17 cellular contexts compared by ENCODE assay signal in the genomic region with DNA sequence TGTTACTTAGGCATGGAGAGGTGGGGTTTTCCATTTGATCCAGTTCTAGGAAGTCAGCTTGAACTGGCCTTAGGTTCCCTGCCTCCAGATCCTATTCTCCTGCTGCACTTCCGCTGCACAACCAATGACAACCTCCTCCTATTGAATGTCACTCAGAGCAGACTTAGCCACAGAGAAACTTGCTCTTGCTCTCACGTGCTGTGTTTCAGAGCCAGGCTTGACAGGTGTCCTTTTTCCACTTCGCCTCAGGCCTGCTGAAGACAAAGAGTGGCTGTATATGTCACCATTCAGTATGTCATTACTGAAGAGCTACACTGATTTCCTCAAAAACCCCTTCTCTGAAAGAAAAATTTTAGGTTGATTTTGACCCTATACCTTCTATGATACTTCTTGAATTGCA.
DNase-seq lines count a peak whose midpoint lies in the region; TF ChIP-seq lines count a peak whose summit lies in the region.
"Had no signal": no experiment of that assay in that cellular context is flagged by ENCODE, and none has a peak within 500 bp of the region (broad histone marks: within the 10 kb centered on the region; RNA-seq: fewer than 3 reads in every experiment).

No MANE protein-coding gene starts in this region.

- TF ChIP-seq POLR2A in breast epithelium (IDR thresholded peaks at IDR 0.05): no peak

- no peak overlapping the region for H4K91ac ChIP-seq in mesenchymal stem cell (ENCODE audit: low read length)

- no peak overlapping the region for H2BK120ac ChIP-seq in mesenchymal stem cell (ENCODE audit: low read depth, low read length)

- H4K8ac ChIP-seq in mesenchymal stem cell (ENCODE audit: low read length): peak overlapping the region; percentile 77

- no peak overlapping the region for H3K4ac ChIP-seq in mesenchymal stem cell (ENCODE audit: low read depth in 1 of 2, low read length in 2 of 2)

- H3K4me1 ChIP-seq in mesenchymal stem cell (ENCODE audit: control insufficient read depth, insufficient read depth, low read depth, low read length) (no peaks in the 10 kb centered on the region), breast epithelium (no peaks in the 10 kb centered on the region)

- H3K4me2 ChIP-seq in mesenchymal stem cell (ENCODE audit: low read length, poor library complexity, severe bottlenecking): no peak overlapping the region
- H3K4me2 ChIP-seq: KMS-11 had no signal

- H3K4me3 ChIP-seq in mesenchymal stem cell (ENCODE audit: insufficient read depth in 1 of 2, low read depth in 1 of 2, low read length in 2 of 2) (no peak overlapping the region), breast epithelium (no peak overlapping the region), brain microvascular endothelial cell (ENCODE audit: low read depth, low read length) (no peak overlapping the region)

- no peak overlapping the region for H3K18ac ChIP-seq in mesenchymal stem cell (ENCODE audit: low read depth in 1 of 2, low read length in 2 of 2)

- H3K14ac ChIP-seq in mesenchymal stem cell (ENCODE audit: low read length in 2 of 2): no peak overlapping the region

- no peak overlapping the region for H2AK5ac ChIP-seq in mesenchymal stem cell (ENCODE audit: low read length, severe bottlenecking)

- H2BK5ac ChIP-seq in mesenchymal stem cell (ENCODE audit: low read depth, low read length, poor library complexity, severe bottlenecking): no peak overlapping the region

- H3K9me3 ChIP-seq in mesenchymal stem cell (ENCODE audit: control insufficient read depth, low read length): peaks cover 5% of the 10 kb centered on the region
- no peaks in the 10 kb centered on the region for H3K9me3 ChIP-seq in breast epithelium

- intact Hi-C loops in breast epithelium (cut with DNase I; ENCODE audit: low total_unique reads): no loop called here

- no peaks in the 10 kb centered on the region for H3K79me1 ChIP-seq in mesenchymal stem cell (replicated peaks; ENCODE audit: low read length, poor library complexity, severe bottlenecking)

- in situ Hi-C loops in brain microvascular endothelial cell (cut with HindIII; ENCODE audit: low pct_ligation_motif_present, low sequenced_read_pairs): no loop called here

- H3K27me3 ChIP-seq in mesenchymal stem cell (ENCODE audit: control insufficient read depth in 1 of 2, insufficient read depth in 1 of 2, low read length in 2 of 2): no peaks in the 10 kb centered on the region
- H3K27me3 ChIP-seq in breast epithelium: no peaks in the 10 kb centered on the region
- no peaks in the 10 kb centered on the region for H3K27me3 ChIP-seq in brain microvascular endothelial cell (replicated peaks)

- H3K27ac ChIP-seq in mesenchymal stem cell (ENCODE audit: low read length, poor library complexity, severe bottlenecking) (no peak overlapping the region), breast epithelium (no peak overlapping the region), brain microvascular endothelial cell (no peak overlapping the region)
- H3K27ac ChIP-seq: KMS-11 had no signal

- DNase-seq in NCI-H2171 treated with DMSO at 0.1 percent for 48 hours (lab: John Stamatoyannopoulos, UW) (peak; percentile 10), NCI-H2171 (lab: John Stamatoyannopoulos, UW) (no peak), RPMI8226 (peak; percentile 62), mesenchymal stem cell (no peak), breast epithelium (ENCODE audit: low spot score in 2 of 2) (no peak), brain microvascular endothelial cell (no peak), NCI-H146 treated with DMSO at 0.1 percent for 48 hours (lab: John Stamatoyannopoulos, UW; ENCODE audit: unreplicated experiment) (no peak)
- DNase-seq: DMS153, DND-41, HCEC 1CT, MM.1S, NCI-H1694 treated with DMSO at 0.1 percent for 48 hours, NCI-H2081, NCI-H345, NCI-H524, NCI-H748 treated with DMSO at 0.1 percent for 48 hours had no signal

- 100% methylated on average over 3 of the region's 3 CpGs for WGBS in mesenchymal stem cell

- TF ChIP-seq CTCF in breast epithelium (IDR thresholded peaks at IDR 0.05): no peak
- TF ChIP-seq CTCF in brain microvascular endothelial cell (IDR thresholded peaks at IDR 0.05; ENCODE audit: low read depth, low read length, missing control alignments): no peak

- no peak overlapping the region for H3K23ac ChIP-seq in mesenchymal stem cell (ENCODE audit: low read length in 2 of 2)

- H3K36me3 ChIP-seq in mesenchymal stem cell (ENCODE audit: control insufficient read depth in 1 of 2, insufficient read depth in 2 of 2, low read depth in 1 of 2, low read length in 2 of 2) (no peaks in the 10 kb centered on the region), breast epithelium (no peaks in the 10 kb centered on the region), brain microvascular endothelial cell (replicated peaks) (no peaks in the 10 kb centered on the region)

- no peak overlapping the region for H2BK15ac ChIP-seq in mesenchymal stem cell (ENCODE audit: low read depth, poor library complexity, severe bottlenecking)

- no peak overlapping the region for H2BK12ac ChIP-seq in mesenchymal stem cell (ENCODE audit: low read length in 2 of 2)

- no peak overlapping the region for H3K9ac ChIP-seq in mesenchymal stem cell (ENCODE audit: low read length)
- H3K9ac ChIP-seq: KMS-11 had no signal

- H2AFZ ChIP-seq in mesenchymal stem cell (ENCODE audit: low read depth, low read length): no peak overlapping the region

Comparison
In these comparisons a context has a peak if more than half of its experiments do, and no peak if none do; other contexts are left out.
1. DNase-seq: peak in NCI-H2171 treated with DMSO at 0.1 percent for 48 hours (single experiment) and RPMI8226 (single experiment); none in NCI-H2171 (single experiment), mesenchymal stem cell (single experiment), breast epithelium (0 of 2), brain microvascular endothelial cell (single experiment) and NCI-H146 treated with DMSO at 0.1 percent for 48 hours (single experiment).